In genomic region chr17:43461185-43461584, GRCh38 we compare ENCODE assay signal across 1 cellular context.
TF ChIP-seq lines count a peak whose summit lies in the region.

No MANE protein-coding gene starts in this region.

TF ChIP-seq in HepG2, 621 proteins besides CTCF, POLR2A, EP300 and RAD21 (continued from another document and continues in another):
- no peak for TF ChIP-seq ARHGAP35 (CRISPR knock-in tag; IDR thresholded peaks at IDR 0.05; ENCODE audit: borderline replicate concordance)
- no peak for TF ChIP-seq ZFP36 (IDR thresholded peaks at IDR 0.05; ENCODE audit: borderline replicate concordance, low read depth, low read length, partially characterized antibody)
- TF ChIP-seq ONECUT2 (CRISPR knock-in tag; IDR thresholded peaks at IDR 0.05) = peak; percentile 70
- TF ChIP-seq ETV6 (CRISPR knock-in tag; conservative IDR thresholded peaks at IDR 0.05) = no peak
- no peak for TF ChIP-seq ZNF264 (CRISPR knock-in tag; IDR thresholded peaks at IDR 0.05)
- no peak for TF ChIP-seq TCF12 (IDR thresholded peaks at IDR 0.05)
- TF ChIP-seq TCF12 (CRISPR knock-in tag; IDR thresholded peaks at IDR 0.05) = no peak
- 0 out of 2 replicates have a peak, but pooled peaks have one; percentile 40 for TF ChIP-seq ARID3A (IDR thresholded peaks at IDR 0.05; ENCODE audit: low read depth, low read length)
- TF ChIP-seq, protein P1, sequence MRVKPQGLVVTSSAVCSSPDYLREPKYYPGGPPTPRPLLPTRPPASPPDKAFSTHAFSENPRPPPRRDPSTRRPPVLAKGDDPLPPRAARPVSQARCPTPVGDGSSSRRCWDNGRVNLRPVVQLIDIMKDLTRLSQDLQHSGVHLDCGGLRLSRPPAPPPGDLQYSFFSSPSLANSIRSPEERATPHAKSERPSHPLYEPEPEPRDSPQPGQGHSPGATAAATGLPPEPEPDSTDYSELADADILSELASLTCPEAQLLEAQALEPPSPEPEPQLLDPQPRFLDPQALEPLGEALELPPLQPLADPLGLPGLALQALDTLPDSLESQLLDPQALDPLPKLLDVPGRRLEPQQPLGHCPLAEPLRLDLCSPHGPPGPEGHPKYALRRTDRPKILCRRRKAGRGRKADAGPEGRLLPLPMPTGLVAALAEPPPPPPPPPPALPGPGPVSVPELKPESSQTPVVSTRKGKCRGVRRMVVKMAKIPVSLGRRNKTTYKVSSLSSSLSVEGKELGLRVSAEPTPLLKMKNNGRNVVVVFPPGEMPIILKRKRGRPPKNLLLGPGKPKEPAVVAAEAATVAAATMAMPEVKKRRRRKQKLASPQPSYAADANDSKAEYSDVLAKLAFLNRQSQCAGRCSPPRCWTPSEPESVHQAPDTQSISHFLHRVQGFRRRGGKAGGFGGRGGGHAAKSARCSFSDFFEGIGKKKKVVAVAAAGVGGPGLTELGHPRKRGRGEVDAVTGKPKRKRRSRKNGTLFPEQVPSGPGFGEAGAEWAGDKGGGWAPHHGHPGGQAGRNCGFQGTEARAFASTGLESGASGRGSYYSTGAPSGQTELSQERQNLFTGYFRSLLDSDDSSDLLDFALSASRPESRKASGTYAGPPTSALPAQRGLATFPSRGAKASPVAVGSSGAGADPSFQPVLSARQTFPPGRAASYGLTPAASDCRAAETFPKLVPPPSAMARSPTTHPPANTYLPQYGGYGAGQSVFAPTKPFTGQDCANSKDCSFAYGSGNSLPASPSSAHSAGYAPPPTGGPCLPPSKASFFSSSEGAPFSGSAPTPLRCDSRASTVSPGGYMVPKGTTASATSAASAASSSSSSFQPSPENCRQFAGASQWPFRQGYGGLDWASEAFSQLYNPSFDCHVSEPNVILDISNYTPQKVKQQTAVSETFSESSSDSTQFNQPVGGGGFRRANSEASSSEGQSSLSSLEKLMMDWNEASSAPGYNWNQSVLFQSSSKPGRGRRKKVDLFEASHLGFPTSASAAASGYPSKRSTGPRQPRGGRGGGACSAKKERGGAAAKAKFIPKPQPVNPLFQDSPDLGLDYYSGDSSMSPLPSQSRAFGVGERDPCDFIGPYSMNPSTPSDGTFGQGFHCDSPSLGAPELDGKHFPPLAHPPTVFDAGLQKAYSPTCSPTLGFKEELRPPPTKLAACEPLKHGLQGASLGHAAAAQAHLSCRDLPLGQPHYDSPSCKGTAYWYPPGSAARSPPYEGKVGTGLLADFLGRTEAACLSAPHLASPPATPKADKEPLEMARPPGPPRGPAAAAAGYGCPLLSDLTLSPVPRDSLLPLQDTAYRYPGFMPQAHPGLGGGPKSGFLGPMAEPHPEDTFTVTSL (CRISPR knock-in tag; IDR thresholded peaks at IDR 0.05; ENCODE audit: borderline replicate concordance) = 0 out of 2 replicates have a peak, but pooled peaks have one; percentile 33
- TF ChIP-seq SOX5 (CRISPR knock-in tag; IDR thresholded peaks at IDR 0.05; ENCODE audit: borderline replicate concordance) = peak; percentile 43; the same call in 1 of the 2 replicates
- no peak for TF ChIP-seq BRD4 (CRISPR knock-in tag; IDR thresholded peaks at IDR 0.05)
- no peak for TF ChIP-seq ZNF776 (CRISPR knock-in tag; IDR thresholded peaks at IDR 0.05)
- no peak for TF ChIP-seq SOX13 (IDR thresholded peaks at IDR 0.05)
- TF ChIP-seq SOX13 (CRISPR knock-in tag; conservative IDR thresholded peaks at IDR 0.05 in 1 of 2, IDR thresholded peaks at IDR 0.05 in 1 of 2) = peak in 1 of 2 experiments; percentile 64; a peak in 1 of 4 replicates
- TF ChIP-seq SP140L (CRISPR knock-in tag; IDR thresholded peaks at IDR 0.05; ENCODE audit: borderline replicate concordance) = no peak
- TF ChIP-seq MEF2D (CRISPR knock-in tag; IDR thresholded peaks at IDR 0.05) = no peak
- TF ChIP-seq HCFC1 (IDR thresholded peaks at IDR 0.05; ENCODE audit: low read depth, low read length) = no peak
- TF ChIP-seq, protein P2, sequence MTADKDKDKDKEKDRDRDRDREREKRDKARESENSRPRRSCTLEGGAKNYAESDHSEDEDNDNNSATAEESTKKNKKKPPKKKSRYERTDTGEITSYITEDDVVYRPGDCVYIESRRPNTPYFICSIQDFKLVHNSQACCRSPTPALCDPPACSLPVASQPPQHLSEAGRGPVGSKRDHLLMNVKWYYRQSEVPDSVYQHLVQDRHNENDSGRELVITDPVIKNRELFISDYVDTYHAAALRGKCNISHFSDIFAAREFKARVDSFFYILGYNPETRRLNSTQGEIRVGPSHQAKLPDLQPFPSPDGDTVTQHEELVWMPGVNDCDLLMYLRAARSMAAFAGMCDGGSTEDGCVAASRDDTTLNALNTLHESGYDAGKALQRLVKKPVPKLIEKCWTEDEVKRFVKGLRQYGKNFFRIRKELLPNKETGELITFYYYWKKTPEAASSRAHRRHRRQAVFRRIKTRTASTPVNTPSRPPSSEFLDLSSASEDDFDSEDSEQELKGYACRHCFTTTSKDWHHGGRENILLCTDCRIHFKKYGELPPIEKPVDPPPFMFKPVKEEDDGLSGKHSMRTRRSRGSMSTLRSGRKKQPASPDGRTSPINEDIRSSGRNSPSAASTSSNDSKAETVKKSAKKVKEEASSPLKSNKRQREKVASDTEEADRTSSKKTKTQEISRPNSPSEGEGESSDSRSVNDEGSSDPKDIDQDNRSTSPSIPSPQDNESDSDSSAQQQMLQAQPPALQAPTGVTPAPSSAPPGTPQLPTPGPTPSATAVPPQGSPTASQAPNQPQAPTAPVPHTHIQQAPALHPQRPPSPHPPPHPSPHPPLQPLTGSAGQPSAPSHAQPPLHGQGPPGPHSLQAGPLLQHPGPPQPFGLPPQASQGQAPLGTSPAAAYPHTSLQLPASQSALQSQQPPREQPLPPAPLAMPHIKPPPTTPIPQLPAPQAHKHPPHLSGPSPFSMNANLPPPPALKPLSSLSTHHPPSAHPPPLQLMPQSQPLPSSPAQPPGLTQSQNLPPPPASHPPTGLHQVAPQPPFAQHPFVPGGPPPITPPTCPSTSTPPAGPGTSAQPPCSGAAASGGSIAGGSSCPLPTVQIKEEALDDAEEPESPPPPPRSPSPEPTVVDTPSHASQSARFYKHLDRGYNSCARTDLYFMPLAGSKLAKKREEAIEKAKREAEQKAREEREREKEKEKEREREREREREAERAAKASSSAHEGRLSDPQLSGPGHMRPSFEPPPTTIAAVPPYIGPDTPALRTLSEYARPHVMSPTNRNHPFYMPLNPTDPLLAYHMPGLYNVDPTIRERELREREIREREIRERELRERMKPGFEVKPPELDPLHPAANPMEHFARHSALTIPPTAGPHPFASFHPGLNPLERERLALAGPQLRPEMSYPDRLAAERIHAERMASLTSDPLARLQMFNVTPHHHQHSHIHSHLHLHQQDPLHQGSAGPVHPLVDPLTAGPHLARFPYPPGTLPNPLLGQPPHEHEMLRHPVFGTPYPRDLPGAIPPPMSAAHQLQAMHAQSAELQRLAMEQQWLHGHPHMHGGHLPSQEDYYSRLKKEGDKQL (CRISPR knock-in tag; IDR thresholded peaks at IDR 0.05; ENCODE audit: low read depth) = no peak
- TF ChIP-seq CEBPZ (IDR thresholded peaks at IDR 0.05; ENCODE audit: low read length) = no peak
- TF ChIP-seq ZBTB21 (CRISPR knock-in tag; IDR thresholded peaks at IDR 0.05) = no peak
- TF ChIP-seq MZF1 (CRISPR knock-in tag; IDR thresholded peaks at IDR 0.05; ENCODE audit: borderline replicate concordance) = no peak
- TF ChIP-seq FOXP1 (IDR thresholded peaks at IDR 0.05) = no peak
- TF ChIP-seq FOXP1 (CRISPR knock-in tag; IDR thresholded peaks at IDR 0.05) = peak; percentile 82
- peak; percentile 33; the same call in 1 of the 2 replicates for TF ChIP-seq GATAD2A (CRISPR knock-in tag; IDR thresholded peaks at IDR 0.05)
- TF ChIP-seq NBN (conservative IDR thresholded peaks at IDR 0.05) = no peak
- no peak for TF ChIP-seq ZSCAN21 (CRISPR knock-in tag; IDR thresholded peaks at IDR 0.05; ENCODE audit: borderline replicate concordance)
- no peak for TF ChIP-seq FLYWCH1 (CRISPR knock-in tag; IDR thresholded peaks at IDR 0.05)
- no peak for TF ChIP-seq RFX3 (CRISPR knock-in tag; IDR thresholded peaks at IDR 0.05)
- TF ChIP-seq YEATS2 (CRISPR knock-in tag; IDR thresholded peaks at IDR 0.05; ENCODE audit: borderline replicate concordance) = no peak
- TF ChIP-seq ZNF792 (CRISPR knock-in tag; IDR thresholded peaks at IDR 0.05) = no peak
- no peak for TF ChIP-seq ZNF225 (CRISPR knock-in tag; IDR thresholded peaks at IDR 0.05)
- TF ChIP-seq, protein P3, sequence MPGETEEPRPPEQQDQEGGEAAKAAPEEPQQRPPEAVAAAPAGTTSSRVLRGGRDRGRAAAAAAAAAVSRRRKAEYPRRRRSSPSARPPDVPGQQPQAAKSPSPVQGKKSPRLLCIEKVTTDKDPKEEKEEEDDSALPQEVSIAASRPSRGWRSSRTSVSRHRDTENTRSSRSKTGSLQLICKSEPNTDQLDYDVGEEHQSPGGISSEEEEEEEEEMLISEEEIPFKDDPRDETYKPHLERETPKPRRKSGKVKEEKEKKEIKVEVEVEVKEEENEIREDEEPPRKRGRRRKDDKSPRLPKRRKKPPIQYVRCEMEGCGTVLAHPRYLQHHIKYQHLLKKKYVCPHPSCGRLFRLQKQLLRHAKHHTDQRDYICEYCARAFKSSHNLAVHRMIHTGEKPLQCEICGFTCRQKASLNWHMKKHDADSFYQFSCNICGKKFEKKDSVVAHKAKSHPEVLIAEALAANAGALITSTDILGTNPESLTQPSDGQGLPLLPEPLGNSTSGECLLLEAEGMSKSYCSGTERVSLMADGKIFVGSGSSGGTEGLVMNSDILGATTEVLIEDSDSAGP (CRISPR knock-in tag; IDR thresholded peaks at IDR 0.05; ENCODE audit: borderline replicate concordance) = no peak
- peak; percentile 76 for TF ChIP-seq FOXP4 (CRISPR knock-in tag; IDR thresholded peaks at IDR 0.05)
- peak; percentile 35; the same call in 1 of the 2 replicates for TF ChIP-seq RARA (CRISPR knock-in tag; IDR thresholded peaks at IDR 0.05)
- TF ChIP-seq NFYC (CRISPR knock-in tag; IDR thresholded peaks at IDR 0.05) = no peak
- no peak for TF ChIP-seq ZEB1 (IDR thresholded peaks at IDR 0.05; ENCODE audit: insufficient replicate concordance, low read depth)
- no peak for TF ChIP-seq SMYD3 (CRISPR knock-in tag; IDR thresholded peaks at IDR 0.05)
- TF ChIP-seq, protein P4, sequence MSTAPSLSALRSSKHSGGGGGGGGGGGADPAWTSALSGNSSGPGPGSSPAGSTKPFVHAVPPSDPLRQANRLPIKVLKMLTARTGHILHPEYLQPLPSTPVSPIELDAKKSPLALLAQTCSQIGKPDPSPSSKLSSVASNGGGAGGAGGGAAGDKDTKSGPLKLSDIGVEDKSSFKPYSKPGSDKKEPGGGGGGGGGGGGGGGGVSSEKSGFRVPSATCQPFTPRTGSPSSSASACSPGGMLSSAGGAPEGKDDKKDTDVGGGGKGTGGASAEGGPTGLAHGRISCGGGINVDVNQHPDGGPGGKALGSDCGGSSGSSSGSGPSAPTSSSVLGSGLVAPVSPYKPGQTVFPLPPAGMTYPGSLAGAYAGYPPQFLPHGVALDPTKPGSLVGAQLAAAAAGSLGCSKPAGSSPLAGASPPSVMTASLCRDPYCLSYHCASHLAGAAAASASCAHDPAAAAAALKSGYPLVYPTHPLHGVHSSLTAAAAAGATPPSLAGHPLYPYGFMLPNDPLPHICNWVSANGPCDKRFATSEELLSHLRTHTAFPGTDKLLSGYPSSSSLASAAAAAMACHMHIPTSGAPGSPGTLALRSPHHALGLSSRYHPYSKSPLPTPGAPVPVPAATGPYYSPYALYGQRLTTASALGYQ (CRISPR knock-in tag; IDR thresholded peaks at IDR 0.05) = no peak
- TF ChIP-seq FOXA3 (CRISPR knock-in tag; IDR thresholded peaks at IDR 0.05) = peak; percentile 74
- TF ChIP-seq FOXK1 (CRISPR knock-in tag; IDR thresholded peaks at IDR 0.05; ENCODE audit: borderline replicate concordance, low read depth) = peak; percentile 45; the same call in 1 of the 2 replicates
- no peak for TF ChIP-seq PHF5A (CRISPR knock-in tag; IDR thresholded peaks at IDR 0.05; ENCODE audit: low read depth, unreplicated experiment)
